In the genomic region with DNA sequence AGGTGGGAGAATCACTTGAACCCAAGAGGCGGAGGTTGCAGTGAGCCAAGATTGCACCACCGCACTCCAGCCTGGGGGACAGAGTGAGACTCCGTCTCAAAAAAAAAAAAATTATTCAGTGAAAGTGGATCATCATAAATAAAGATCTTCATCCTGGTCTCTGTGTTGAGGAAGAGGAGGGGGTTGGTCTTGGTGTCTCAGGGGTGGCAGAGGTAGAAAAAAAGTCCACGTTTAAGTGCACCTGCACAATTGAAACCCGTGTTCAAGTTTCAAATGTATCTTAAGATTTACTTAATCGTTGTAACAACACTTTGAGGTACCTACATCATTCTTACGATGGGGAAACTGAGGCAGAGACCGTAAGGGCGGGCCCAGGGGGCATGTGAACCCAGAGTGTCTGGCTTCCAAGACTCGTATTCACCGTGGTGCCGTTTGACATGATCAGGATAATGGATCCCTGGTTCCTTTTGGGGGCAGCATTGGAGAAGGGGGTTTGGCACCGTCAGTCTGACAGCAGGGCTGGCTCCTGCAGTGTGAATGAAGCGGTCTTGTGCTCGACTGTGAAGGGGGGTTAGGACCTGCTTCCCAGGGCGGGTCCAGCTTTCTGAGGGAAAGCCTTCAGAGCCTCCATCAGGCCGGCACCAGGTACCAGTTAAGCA, we compare ENCODE assay signal across 8 cellular contexts. TPM values are rescaled to one million over a fixed set of nuclear protein-coding genes. Genes with fewer than 3 reads are reported as not detected.
DNase-seq lines count a peak whose midpoint lies in the region; ATAC-seq, FAIRE-seq and TF ChIP-seq lines count a peak whose summit lies in the region.

No MANE protein-coding gene starts in this region.

- peak overlapping the region; percentile 66 for H3K4me3 ChIP-seq in GM06990 (replicated peaks; ENCODE audit: low read depth, low read length)
- peak overlapping the region; percentile 47 for H3K4me3 ChIP-seq in right cardiac atrium (ENCODE audit: low read length)

- no peak for FAIRE-seq in frontal cortex (lab: Jason Lieb, UNC)

- WGBS in right cardiac atrium, result 32% methylated on average over 17 of the region's 17 CpGs

- intact Hi-C loops in right cardiac atrium (cut with DNase I), result loop anchor here in 2 of 4 donors (2.0 kb wide), 1 partner anchor 33 kb away; a partner anchor contains a TSS

- no peaks in the 10 kb centered on the region for H3K9me3 ChIP-seq in right cardiac atrium (ENCODE audit: control insufficient read depth, low read length)

- CTCF ChIA-PET in activated CD4-positive, alpha-beta memory T cell treated with anti-CD3 and anti-CD28 coated beads, Interleukin-2, amount 10 ng/mL, durations not matched to agents 7 days and 5 days (lab: Charles Lee), result interaction anchor here (1.1 to 12.1 kb wide), 8 partner anchors 10 to 379 kb away, joined by 3 to 430 read pairs (median 14); a partner anchor contains a TSS

- H3K27me3 ChIP-seq in GM06990 (replicated peaks; ENCODE audit: control insufficient read depth, insufficient read depth, low read length), result no peaks in the 10 kb centered on the region
- no peaks in the 10 kb centered on the region for H3K27me3 ChIP-seq in right cardiac atrium (ENCODE audit: control insufficient read depth, insufficient read depth)

- peaks cover 1% of the 10 kb centered on the region for H3K27me3 Mint-ChIP-seq in activated CD4-positive, alpha-beta memory T cell treated with anti-CD3 and anti-CD28 coated beads, Interleukin-2, amount 10 ng/mL, durations not matched to agents 7 days and 5 days
- no peaks in the 10 kb centered on the region for H3K27me3 Mint-ChIP-seq in stimulated activated naive B cell treated with anti-CD40 and anti-IgM and Interleukin-4, amounts not matched to agents 10 μg/mL and 1 μg/mL and 100 μg/mL, for 72 hours

- H3K36me3 Mint-ChIP-seq in activated CD4-positive, alpha-beta memory T cell treated with anti-CD3 and anti-CD28 coated beads, Interleukin-2, amount 10 ng/mL, durations not matched to agents 7 days and 5 days (ENCODE audit: low read depth), result peaks cover 15% of the 10 kb centered on the region
- H3K36me3 Mint-ChIP-seq in stimulated activated naive B cell treated with anti-CD40 and anti-IgM and Interleukin-4, amounts not matched to agents 10 μg/mL and 1 μg/mL and 100 μg/mL, for 72 hours, result peaks cover 6 to 9% of the 10 kb centered on the region in 2 donors

- ATAC-seq in HG03066 (IDR thresholded peaks at IDR 0.05; ENCODE audit: low read depth, unreplicated experiment), result peak; percentile 3
- ATAC-seq in right cardiac atrium, result peak; percentile 31 to 44
- ATAC-seq in stimulated activated naive B cell treated with anti-CD40 and anti-IgM and Interleukin-4, amounts not matched to agents 10 μg/mL and 1 μg/mL and 100 μg/mL, for 72 hours (replicated peaks), result peak; percentile 5 to 6

- DNase-seq in GM06990 (ENCODE audit: extremely low read depth, insufficient read length), result no peak
- DNase-seq in activated CD4-positive, alpha-beta memory T cell treated with anti-CD3 and anti-CD28 coated beads, Interleukin-2, amount 10 ng/mL, durations not matched to agents 7 days and 5 days, result no peak
- DNase-seq in right cardiac atrium, result peak in 1 of 3 donors; percentile 24
- DNase-seq in stimulated activated naive B cell treated with anti-CD40 and anti-IgM and Interleukin-4, amounts not matched to agents 10 μg/mL and 1 μg/mL and 100 μg/mL, for 72 hours, result no peak
- DNase-seq in iPS-NIHi11 (ENCODE audit: low spot score), result no peak
- DNase-seq in frontal cortex (ENCODE audit: low spot score in 2 of 2), result no peak
- DNase-seq in NCI-H1417 treated with DMSO at 0.1 percent for 48 hours (lab: John Stamatoyannopoulos, UW), result no peak

- peaks cover 24% of the 10 kb centered on the region for H3K4me1 Mint-ChIP-seq in activated CD4-positive, alpha-beta memory T cell treated with anti-CD3 and anti-CD28 coated beads, Interleukin-2, amount 10 ng/mL, durations not matched to agents 7 days and 5 days
- H3K4me1 Mint-ChIP-seq in stimulated activated naive B cell treated with anti-CD40 and anti-IgM and Interleukin-4, amounts not matched to agents 10 μg/mL and 1 μg/mL and 100 μg/mL, for 72 hours, result peaks cover 18 to 47% of the 10 kb centered on the region in 2 donors

- H3K27ac ChIP-seq in right cardiac atrium (ENCODE audit: low read length), result peak overlapping the region; percentile 92

- POLR2A ChIA-PET in activated CD4-positive, alpha-beta memory T cell treated with anti-CD3 and anti-CD28 coated beads, Interleukin-2, amount 10 ng/mL, durations not matched to agents 7 days and 5 days (lab: Charles Lee), result interaction anchor here (0.8 to 2.9 kb wide), 16 partner anchors 10 to 168 kb away, joined by 3 to 65 read pairs (median 6); a partner anchor contains a TSS

- peak overlapping the region; percentile 86 for H3K27ac Mint-ChIP-seq in activated CD4-positive, alpha-beta memory T cell treated with anti-CD3 and anti-CD28 coated beads, Interleukin-2, amount 10 ng/mL, durations not matched to agents 7 days and 5 days
- H3K27ac Mint-ChIP-seq in stimulated activated naive B cell treated with anti-CD40 and anti-IgM and Interleukin-4, amounts not matched to agents 10 μg/mL and 1 μg/mL and 100 μg/mL, for 72 hours, result peak overlapping the region; percentile 93

- no peaks in the 10 kb centered on the region for H3K9me3 Mint-ChIP-seq in activated CD4-positive, alpha-beta memory T cell treated with anti-CD3 and anti-CD28 coated beads, Interleukin-2, amount 10 ng/mL, durations not matched to agents 7 days and 5 days
- H3K9me3 Mint-ChIP-seq in stimulated activated naive B cell treated with anti-CD40 and anti-IgM and Interleukin-4, amounts not matched to agents 10 μg/mL and 1 μg/mL and 100 μg/mL, for 72 hours, result no peaks in the 10 kb centered on the region

- H3K4me1 ChIP-seq in right cardiac atrium (ENCODE audit: control insufficient read depth, insufficient read depth, low read length), result peaks cover 7% of the 10 kb centered on the region

- no peak for TF ChIP-seq CTCF in GM06990 (IDR thresholded peaks at IDR 0.05; ENCODE audit: insufficient read depth, low read length, poor library complexity, severe bottlenecking)

- peak overlapping the region; percentile 79 for H3K4me3 Mint-ChIP-seq in activated CD4-positive, alpha-beta memory T cell treated with anti-CD3 and anti-CD28 coated beads, Interleukin-2, amount 10 ng/mL, durations not matched to agents 7 days and 5 days
- peak overlapping the region; percentile 89 to 90 for H3K4me3 Mint-ChIP-seq in stimulated activated naive B cell treated with anti-CD40 and anti-IgM and Interleukin-4, amounts not matched to agents 10 μg/mL and 1 μg/mL and 100 μg/mL, for 72 hours

- H3K36me3 ChIP-seq in GM06990 (ENCODE audit: control insufficient read depth, insufficient read depth, low read length), result peaks cover 4% of the 10 kb centered on the region

RNA-seq across cellular contexts. Expression of a gene that starts 32.9 kb away (rescaled TPM):
- total RNA-seq in activated CD4-positive, alpha-beta memory T cell treated with anti-CD3 and anti-CD28 coated beads, Interleukin-2, amount 10 ng/mL, durations not matched to agents 7 days and 5 days, result under 1 TPM; 0.48 to 0.58 TPM
- 100 to 1,000 TPM; 122 to 188 (median 134) TPM for total RNA-seq in right cardiac atrium
- polyA plus RNA-seq in right cardiac atrium, result 273 TPM
- total RNA-seq in frontal cortex, result 46.1 TPM

RNA-seq across cellular contexts. Expression of a gene that starts 57.9 kb away (rescaled TPM):
- total RNA-seq in activated CD4-positive, alpha-beta memory T cell treated with anti-CD3 and anti-CD28 coated beads, Interleukin-2, amount 10 ng/mL, durations not matched to agents 7 days and 5 days, result 100 to 1,000 TPM; 162 to 165 TPM
- 10 to 100 TPM; 40.0 to 80.2 (median 62.1) TPM for total RNA-seq in right cardiac atrium
- polyA plus RNA-seq in right cardiac atrium, result 47.8 TPM
- total RNA-seq in frontal cortex, result 26.1 TPM

Comparison
In these comparisons a context has a peak if more than half of its experiments do, and no peak if none do; other contexts are left out.
1. RNA of a gene that starts 32.9 kb away (total RNA-seq): 122 to 188 TPM in right cardiac atrium and 46.1 TPM in frontal cortex (single experiment); 0.48 to 0.58 TPM in activated CD4-positive, alpha-beta memory T cell treated with anti-CD3 and anti-CD28 coated beads, Interleukin-2, amount 10 ng/mL, durations not matched to agents 7 days and 5 days; every median in the first group is over 10 times any median in the second.
2. Peak in every context shown above with its lines, with median percentiles within 50 percentile points of each other: ATAC-seq.